ENCODE assay signal across 20 cellular contexts in the genomic region with DNA sequence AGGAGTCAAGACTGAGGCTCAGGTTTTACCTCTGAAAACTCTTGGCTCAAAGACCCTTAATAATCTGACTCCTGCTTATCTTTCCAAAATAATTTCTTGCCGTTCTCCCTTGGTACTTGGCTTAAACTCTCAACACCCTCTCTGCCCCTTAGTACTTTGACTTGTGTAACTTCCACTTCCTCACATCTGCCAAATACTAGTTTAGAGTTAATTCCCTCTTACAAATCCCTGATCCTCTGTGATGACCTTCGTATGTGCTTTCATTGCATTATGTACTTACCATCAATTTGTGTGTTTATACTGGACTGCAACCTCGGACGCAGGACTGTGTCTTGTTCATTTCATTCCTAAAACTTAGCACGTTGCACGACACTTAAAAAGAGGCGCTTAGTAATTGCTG.
"Had no signal": no experiment of that assay in that cellular context is flagged by ENCODE, and none has a peak within 500 bp of the region (broad histone marks: within the 10 kb centered on the region; RNA-seq: fewer than 3 reads in every experiment).

No MANE protein-coding gene starts in this region.

- H3K9me3 ChIP-seq: adrenal gland, colonic mucosa, left lung, prostate gland had no signal

- H3K27me3 Mint-ChIP-seq: activated naive CD4-positive, alpha-beta T cell treated with anti-CD3 and anti-CD28 coated beads, Interleukin-2, amount 10 ng/mL, durations not matched to agents 7 days and 5 days; memory B cell had no signal

- H3K27ac ChIP-seq: adrenal gland, colonic mucosa, left lung, prostate gland had no signal

- H3K4me1 Mint-ChIP-seq: activated naive CD4-positive, alpha-beta T cell treated with anti-CD3 and anti-CD28 coated beads, Interleukin-2, amount 10 ng/mL, durations not matched to agents 7 days and 5 days had no signal

- H2AFZ ChIP-seq: hepatocyte had no signal

- H3K4me3 Mint-ChIP-seq: activated naive CD4-positive, alpha-beta T cell treated with anti-CD3 and anti-CD28 coated beads, Interleukin-2, amount 10 ng/mL, durations not matched to agents 7 days and 5 days; memory B cell had no signal

- ATAC-seq: esophagus mucosa; left lung; right cardiac atrium; stimulated activated naive CD8-positive, alpha-beta T cell treated with anti-CD3 and anti-CD28 coated beads, Interleukin-15, Interleukin-2, amounts not matched to agents 100 U/mL and 50 U/mL, for 24 hours had no signal

- FAIRE-seq: endometrium, small intestine, TTC549 had no signal

- H3K27ac Mint-ChIP-seq: memory B cell had no signal

- H3K4me1 ChIP-seq: adrenal gland, colonic mucosa, left lung, prostate gland had no signal

- H3K4me3 ChIP-seq: adrenal gland, colonic mucosa, hepatocyte, left lung, prostate gland had no signal

- DNase-seq: activated CD4-positive, alpha-beta T cell treated with anti-CD3 and anti-CD28 coated beads, Interleukin-2, amount 50 U/mL, for 1 hour; activated CD8-positive, alpha-beta memory T cell treated with anti-CD3 and anti-CD28 coated beads for 24 hours; activated naive CD4-positive, alpha-beta T cell treated with anti-CD3 and anti-CD28 coated beads, Interleukin-2, amount 10 ng/mL, durations not matched to agents 7 days and 5 days; adrenal gland; colonic mucosa; islet precursor cell; left lung; right cardiac atrium; small intestine; stimulated activated CD4-positive, alpha-beta T cell treated with anti-CD3 and anti-CD28 coated beads, Interleukin-4, amount 100 ng/mL, for 4 hours; stimulated activated CD8-positive, alpha-beta memory T cell treated with anti-CD3 and anti-CD28 coated beads, Interleukin-4, amount 100 ng/mL, for 48 hours; stimulated activated naive CD8-positive, alpha-beta T cell treated with anti-CD3 and anti-CD28 coated beads, Interleukin-15, Interleukin-2, amounts not matched to agents 100 U/mL and 50 U/mL, for 24 hours; T-helper 2 cell; trophoblast cell had no signal

- H3K27me3 ChIP-seq: adrenal gland, colonic mucosa, hepatocyte, left lung had no signal

- H3K36me3 ChIP-seq: colonic mucosa had no signal

- H3K79me2 ChIP-seq: hepatocyte had no signal

- H3K9me3 Mint-ChIP-seq: activated naive CD4-positive, alpha-beta T cell treated with anti-CD3 and anti-CD28 coated beads, Interleukin-2, amount 10 ng/mL, durations not matched to agents 7 days and 5 days; memory B cell had no signal
